In genomic region chr5:153585616-153586015, GRCh38 we compare ENCODE assay signal across 23 cellular contexts.
DNase-seq lines count a peak whose midpoint lies in the region; ATAC-seq and TF ChIP-seq lines count a peak whose summit lies in the region.
"Had no signal": no experiment of that assay in that cellular context is flagged by ENCODE, and none has a peak within 500 bp of the region (broad histone marks: within the 10 kb centered on the region; RNA-seq: fewer than 3 reads in every experiment).

No MANE protein-coding gene starts in this region.

- H3K79me1 ChIP-seq in IMR-90 (ENCODE audit: low read depth in 1 of 2, low read length in 2 of 2): no peaks in the 10 kb centered on the region
- H3K79me1 ChIP-seq in mesendoderm (ENCODE audit: low read length): no peaks in the 10 kb centered on the region

- ATAC-seq in IMR-90 (ENCODE audit: low read depth): no peak
- ATAC-seq in activated naive CD8-positive, alpha-beta T cell treated with anti-CD3 and anti-CD28 coated beads, Interleukin-2, amount 50 U/mL, for 24 hours: no peak
- ATAC-seq: A549 had no signal

- CTCF ChIA-PET in IMR-90 (lab: Yijun Ruan, JAX): interaction anchor here (0.6 kb wide), 1 partner anchor 612 kb away, joined by 5 read pairs; no protein-coding TSS in a partner anchor

- H3K18ac ChIP-seq in IMR-90 (ENCODE audit: low read depth, low read length) (no peak overlapping the region), mesendoderm (ENCODE audit: low read length) (no peak overlapping the region)

- BruUV-seq in IMR-90 (replicated peaks; lab: Mats Ljungman, UMichigan): no TSS peak

- in situ Hi-C loops in IMR-90 (cut with MboI; ENCODE audit: low sequenced_read_pairs): no loop called here

- no peak overlapping the region for H2AFZ ChIP-seq in IMR-90 (replicated peaks; ENCODE audit: low read length, poor library complexity)

- H2AK9ac ChIP-seq in IMR-90 (replicated peaks; ENCODE audit: low read depth, low read length, poor library complexity): no peak overlapping the region

- TF ChIP-seq POLR2A in IMR-90 (IDR thresholded peaks at IDR 0.05; ENCODE audit: low read depth, low read length): no peak

- no peak overlapping the region for H4K91ac ChIP-seq in IMR-90 (ENCODE audit: insufficient read depth, low read depth, low read length)

- intact Hi-C loops in IMR-90 (cut with micrococcal nuclease): no loop called here

- no peaks in the 10 kb centered on the region for H3K9me3 ChIP-seq in IMR-90 (ENCODE audit: control insufficient read depth, insufficient read depth, low read length)
- H3K9me3 ChIP-seq: A549, BE2C, BLaER1 had no signal

- no peak for TF ChIP-seq RAD21 in IMR-90 (IDR thresholded peaks at IDR 0.05; ENCODE audit: low read length)

- H4K20me1 ChIP-seq in IMR-90 (ENCODE audit: insufficient read depth, low read length): no peaks in the 10 kb centered on the region
- H4K20me1 ChIP-seq: BLaER1 had no signal

- H3K4ac ChIP-seq in IMR-90 (ENCODE audit: low read depth, low read length) (no peak overlapping the region), mesendoderm (ENCODE audit: low read depth, low read length) (no peak overlapping the region)

- H3K36me3 ChIP-seq in IMR-90 (ENCODE audit: control insufficient read depth, insufficient read depth, low read length) (no peaks in the 10 kb centered on the region), mesendoderm (ENCODE audit: control insufficient read depth, insufficient read depth, low read length) (no peaks in the 10 kb centered on the region)
- H3K36me3 ChIP-seq: BE2C, BLaER1 had no signal

- peaks cover 2% of the 10 kb centered on the region; the same call in 1 of the 2 replicates for H3K4me1 ChIP-seq in IMR-90 (ENCODE audit: control insufficient read depth, insufficient read depth, low read length)
- H3K4me1 ChIP-seq in mesendoderm (ENCODE audit: control insufficient read depth, low read depth, low read length): no peaks in the 10 kb centered on the region
- H3K4me1 ChIP-seq: A549, BE2C, BLaER1 had no signal

- no peak overlapping the region for H3K14ac ChIP-seq in IMR-90 (replicated peaks; ENCODE audit: low read depth, low read length)

- no peak overlapping the region for H3K4me3 Mint-ChIP-seq in osteocyte (ENCODE audit: unreplicated experiment)
- H3K4me3 Mint-ChIP-seq in activated naive CD8-positive, alpha-beta T cell treated with anti-CD3 and anti-CD28 coated beads, Interleukin-2, amount 50 U/mL, for 24 hours: no peak overlapping the region
- H3K4me3 Mint-ChIP-seq: CD14-positive monocyte; CD4-positive, alpha-beta memory T cell; CD4-positive, CD25-positive, alpha-beta regulatory T cell; CD8-positive, alpha-beta memory T cell had no signal

- 0 out of 2 replicates have a peak overlapping the region, but pooled peaks have one; percentile 26 for H2AK5ac ChIP-seq in IMR-90 (ENCODE audit: low read depth, low read length)
- no peak overlapping the region for H2AK5ac ChIP-seq in mesendoderm (ENCODE audit: low read length)

- peak overlapping the region; percentile 29 for H3K27ac Mint-ChIP-seq in osteocyte (ENCODE audit: unreplicated experiment)
- no peak overlapping the region for H3K27ac Mint-ChIP-seq in activated naive CD8-positive, alpha-beta T cell treated with anti-CD3 and anti-CD28 coated beads, Interleukin-2, amount 50 U/mL, for 24 hours
- H3K27ac Mint-ChIP-seq: CD14-positive monocyte; CD4-positive, alpha-beta memory T cell; CD4-positive, CD25-positive, alpha-beta regulatory T cell had no signal

- H3K27ac ChIP-seq in IMR-90 (ENCODE audit: insufficient read depth, low read length) (no peak overlapping the region), mesendoderm (ENCODE audit: low read depth, low read length) (no peak overlapping the region)
- H3K27ac ChIP-seq: 22Rv1, A549, BLaER1 had no signal

- POLR2A ChIA-PET in IMR-90 (lab: Charles Lee; ENCODE audit: unreplicated experiment): no interaction called here

- dilution Hi-C loops in IMR-90 (cut with HindIII; ENCODE audit: low sequenced_read_pairs, unreplicated experiment): no loop called here

- H3K4me3 ChIP-seq in IMR-90 (ENCODE audit: insufficient read depth, low read depth, low read length) (no peak overlapping the region), mesendoderm (ENCODE audit: low read length) (no peak overlapping the region)
- H3K4me3 ChIP-seq: A549, BLaER1 had no signal

- H3K79me2 ChIP-seq in mesendoderm (ENCODE audit: control insufficient read depth, insufficient read depth, low read length): no peaks in the 10 kb centered on the region

- no peaks in the 10 kb centered on the region for H3K36me3 Mint-ChIP-seq in osteocyte (ENCODE audit: unreplicated experiment)
- no peaks in the 10 kb centered on the region for H3K36me3 Mint-ChIP-seq in activated naive CD8-positive, alpha-beta T cell treated with anti-CD3 and anti-CD28 coated beads, Interleukin-2, amount 50 U/mL, for 24 hours (ENCODE audit: low read depth)
- H3K36me3 Mint-ChIP-seq: CD14-positive monocyte; CD4-positive, alpha-beta memory T cell; CD4-positive, CD25-positive, alpha-beta regulatory T cell; CD8-positive, alpha-beta memory T cell had no signal

- no peak overlapping the region for H4K5ac ChIP-seq in IMR-90 (ENCODE audit: low read depth, low read length)
- H4K5ac ChIP-seq in mesendoderm (ENCODE audit: low read length): no peak overlapping the region

- H2BK5ac ChIP-seq in IMR-90 (ENCODE audit: low read depth, low read length, poor library complexity, severe bottlenecking) (no peak overlapping the region), mesendoderm (ENCODE audit: low read length) (no peak overlapping the region)

- H3K23ac ChIP-seq in IMR-90 (ENCODE audit: low read depth, low read length): no peak overlapping the region
- H3K23ac ChIP-seq in mesendoderm (ENCODE audit: low read length): no peak overlapping the region

- H2BK15ac ChIP-seq in IMR-90 (ENCODE audit: low read depth, low read length) (0 out of 3 replicates have a peak overlapping the region, but pooled peaks have one; percentile 18), mesendoderm (replicated peaks; ENCODE audit: low read depth) (no peak overlapping the region)

- H3K27me3 ChIP-seq in IMR-90 (ENCODE audit: control insufficient read depth, insufficient read depth, low read length): no peaks in the 10 kb centered on the region
- H3K27me3 ChIP-seq in mesendoderm (ENCODE audit: insufficient read depth, low read length, poor library complexity): no peaks in the 10 kb centered on the region
- H3K27me3 ChIP-seq: BE2C, BLaER1 had no signal

- no peak for TF ChIP-seq CTCF in IMR-90 (conservative IDR thresholded peaks at IDR 0.05; ENCODE audit: low read depth, low read length)
- TF ChIP-seq CTCF in osteocyte (IDR thresholded peaks at IDR 0.05): no peak

- no peak overlapping the region for H2BK20ac ChIP-seq in IMR-90 (ENCODE audit: low read depth, low read length)

- H3K4me2 ChIP-seq in IMR-90 (ENCODE audit: low read depth, low read length) (no peak overlapping the region), mesendoderm (ENCODE audit: low read length) (no peak overlapping the region)
- H3K4me2 ChIP-seq: A549, BLaER1 had no signal

- H3K9ac ChIP-seq in IMR-90 (ENCODE audit: low read depth, low read length): no peak overlapping the region
- H3K9ac ChIP-seq in mesendoderm (ENCODE audit: low read length): no peak overlapping the region
- H3K9ac ChIP-seq: BLaER1 had no signal

- H3K56ac ChIP-seq in IMR-90 (ENCODE audit: extremely low read depth, insufficient read depth, low read length): no peak overlapping the region
- no peak overlapping the region for H3K56ac ChIP-seq in mesendoderm (ENCODE audit: low read length)

- H3K9me3 Mint-ChIP-seq in osteocyte (ENCODE audit: unreplicated experiment): no peaks in the 10 kb centered on the region
- H3K9me3 Mint-ChIP-seq in activated naive CD8-positive, alpha-beta T cell treated with anti-CD3 and anti-CD28 coated beads, Interleukin-2, amount 50 U/mL, for 24 hours: no peaks in the 10 kb centered on the region
- H3K9me3 Mint-ChIP-seq: CD8-positive, alpha-beta memory T cell had no signal

- H3K4me1 Mint-ChIP-seq in osteocyte (ENCODE audit: unreplicated experiment): peaks cover 34% of the 10 kb centered on the region
- no peaks in the 10 kb centered on the region for H3K4me1 Mint-ChIP-seq in activated naive CD8-positive, alpha-beta T cell treated with anti-CD3 and anti-CD28 coated beads, Interleukin-2, amount 50 U/mL, for 24 hours
- H3K4me1 Mint-ChIP-seq: CD14-positive monocyte; CD4-positive, alpha-beta memory T cell; CD4-positive, CD25-positive, alpha-beta regulatory T cell; CD8-positive, alpha-beta memory T cell had no signal

- 0% methylated on average over 1 of the region's 2 CpGs; no CpG with 5 or more reads in 1 of the 2 experiments for WGBS in IMR-90 (ENCODE audit: extremely low coverage in 2 of 2, insufficient read length in 1 of 2), 2 experiments
- no CpG with 5 or more reads among the region's 2 CpGs for WGBS in mesendoderm (ENCODE audit: extremely low coverage, insufficient coverage, low lambda C conversion rate)

- H2BK120ac ChIP-seq in IMR-90 (ENCODE audit: low read depth, low read length) (no peak overlapping the region), mesendoderm (ENCODE audit: low read depth, low read length) (no peak overlapping the region)

- no peaks in the 10 kb centered on the region for H3K9me1 ChIP-seq in IMR-90 (ENCODE audit: insufficient read depth, low read length)

- no peaks in the 10 kb centered on the region for H3K27me3 Mint-ChIP-seq in osteocyte (ENCODE audit: unreplicated experiment)
- peaks cover 2% of the 10 kb centered on the region for H3K27me3 Mint-ChIP-seq in activated naive CD8-positive, alpha-beta T cell treated with anti-CD3 and anti-CD28 coated beads, Interleukin-2, amount 50 U/mL, for 24 hours
- H3K27me3 Mint-ChIP-seq: CD4-positive, CD25-positive, alpha-beta regulatory T cell had no signal

- no peak overlapping the region for H4K8ac ChIP-seq in IMR-90 (ENCODE audit: low read depth in 2 of 2, low read length in 2 of 2)
- no peak overlapping the region for H4K8ac ChIP-seq in mesendoderm (ENCODE audit: low read depth, low read length)

- DNase-seq in IMR-90 (no peak), amniotic epithelial cell (ENCODE audit: low read depth) (peak; percentile 16), mesendoderm (peak; percentile 16), osteocyte (ENCODE audit: extremely low spot score, unreplicated experiment) (no peak), occipital lobe (lab: John Stamatoyannopoulos, UW) (no peak), AML-193 (lab: John Stamatoyannopoulos, UW) (no peak)
- no peak for DNase-seq in activated naive CD8-positive, alpha-beta T cell treated with anti-CD3 and anti-CD28 coated beads, Interleukin-2, amount 50 U/mL, for 24 hours
- DNase-seq: BE2C; C1 segment of cervical spinal cord; CD4-positive, alpha-beta memory T cell; CD4-positive, CD25-positive, alpha-beta regulatory T cell; CD8-positive, alpha-beta memory T cell; COR-L47; DMS 273 treated with DMSO at 0.1 percent for 48 hours; DMS153; DMS79; DND-41; EL; GDM1 had no signal

TF ChIP-seq in IMR-90, 13 proteins besides CTCF, POLR2A, EP300 and RAD21 (continues in another document):
- TF ChIP-seq MAZ (IDR thresholded peaks at IDR 0.05; ENCODE audit: borderline replicate concordance, low read depth, low read length) (no peak), RFX5 (IDR thresholded peaks at IDR 0.05; ENCODE audit: low read depth, low read length) (no peak), CHD1 (IDR thresholded peaks at IDR 0.05; ENCODE audit: low read depth, low read length) (no peak)

Comparison
In these comparisons a context has a peak if more than half of its experiments do, and no peak if none do; other contexts are left out.
1. DNase-seq: peak in amniotic epithelial cell (single experiment) and mesendoderm (single experiment); none in IMR-90 (single experiment), osteocyte (single experiment), activated naive CD8-positive, alpha-beta T cell treated with anti-CD3 and anti-CD28 coated beads, Interleukin-2, amount 50 U/mL, for 24 hours (single experiment), occipital lobe (single experiment) and AML-193 (0 of 2).